9 cellular contexts compared by ENCODE assay signal in genomic region chr9:134644715-134645606, GRCh38. TPM values are rescaled to one million over a fixed set of nuclear protein-coding genes. Genes with fewer than 3 reads are reported as not detected.
DNase-seq lines count a peak whose midpoint lies in the region; ATAC-seq, FAIRE-seq and TF ChIP-seq lines count a peak whose summit lies in the region.
"Had no signal": no experiment of that assay in that cellular context is flagged by ENCODE, and none has a peak within 500 bp of the region (broad histone marks: within the 10 kb centered on the region; RNA-seq: fewer than 3 reads in every experiment).

No MANE protein-coding gene starts in this region.

- WGBS in pancreas, 2 donors = 19 to 24% methylated on average over 22 of the region's 22 CpGs

- peaks cover 3% of the 10 kb centered on the region; the same call in 1 of the 2 replicates for H3K27me3 ChIP-seq in BE2C
- H3K27me3 ChIP-seq in RWPE2 (ENCODE audit: insufficient read depth, poor library complexity, severe bottlenecking) = no peaks in the 10 kb centered on the region
- H3K27me3 ChIP-seq in pancreas = no peaks in the 10 kb centered on the region

- no peaks in the 10 kb centered on the region for H3K36me3 Mint-ChIP-seq in stimulated activated effector memory CD8-positive, alpha-beta T cell treated with anti-CD3 and anti-CD28 coated beads, Interleukin-12 subunit alpha, Interleukin-12 subunit beta, amount 100 ng/mL, for 72 hours

- DNase-seq in BE2C = peak; percentile 91
- peak; percentile 90 for DNase-seq in RWPE2 (ENCODE audit: low spot score)
- peak; percentile 99 for DNase-seq in fibroblast of the conjunctiva (ENCODE audit: low read depth)
- peak in 5 of 6 donors; percentile 16 to 72 (median 45) for DNase-seq in pancreas
- no peak for DNase-seq in stimulated activated effector memory CD8-positive, alpha-beta T cell treated with anti-CD3 and anti-CD28 coated beads, Interleukin-12 subunit alpha, Interleukin-12 subunit beta, amount 100 ng/mL, for 72 hours (ENCODE audit: low spot score in 2 of 2)
- DNase-seq in CD1c-positive myeloid dendritic cell (ENCODE audit: extremely low spot score) = no peak
- DNase-seq in OCI-M2 (lab: John Stamatoyannopoulos, UW; ENCODE audit: unreplicated experiment) = no peak

- H3K4me3 Mint-ChIP-seq in stimulated activated effector memory CD8-positive, alpha-beta T cell treated with anti-CD3 and anti-CD28 coated beads, Interleukin-12 subunit alpha, Interleukin-12 subunit beta, amount 100 ng/mL, for 72 hours = no peak overlapping the region

- ATAC-seq in RWPE2 (ENCODE audit: low read depth) (peak; percentile 67), pancreas (peak in 3 of 4 donors; percentile 16 to 31 (median 28)), GM18873 (IDR thresholded peaks at IDR 0.05; ENCODE audit: low FRiP score, unreplicated experiment) (no peak)
- no peak for ATAC-seq in stimulated activated effector memory CD8-positive, alpha-beta T cell treated with anti-CD3 and anti-CD28 coated beads, Interleukin-12 subunit alpha, Interleukin-12 subunit beta, amount 100 ng/mL, for 72 hours

- H3K27ac Mint-ChIP-seq in stimulated activated effector memory CD8-positive, alpha-beta T cell treated with anti-CD3 and anti-CD28 coated beads, Interleukin-12 subunit alpha, Interleukin-12 subunit beta, amount 100 ng/mL, for 72 hours = no peak overlapping the region

- H3K36me3 ChIP-seq in BE2C = no peaks in the 10 kb centered on the region
- peaks cover 24% of the 10 kb centered on the region for H3K36me3 ChIP-seq in RWPE2 (ENCODE audit: low read depth)
- no peaks in the 10 kb centered on the region for H3K36me3 ChIP-seq in pancreas

- peaks cover 26% of the 10 kb centered on the region for H3K4me1 ChIP-seq in BE2C
- H3K4me1 ChIP-seq in RWPE2 (ENCODE audit: insufficient read depth, poor library complexity, severe bottlenecking) = peaks cover 19% of the 10 kb centered on the region
- H3K4me1 ChIP-seq in pancreas = no peaks in the 10 kb centered on the region

- H3K4me1 Mint-ChIP-seq in stimulated activated effector memory CD8-positive, alpha-beta T cell treated with anti-CD3 and anti-CD28 coated beads, Interleukin-12 subunit alpha, Interleukin-12 subunit beta, amount 100 ng/mL, for 72 hours = peaks cover 51% of the 10 kb centered on the region

- H3K27ac ChIP-seq in RWPE2 (ENCODE audit: poor library complexity, severe bottlenecking) = peak overlapping the region; percentile 90
- no peak overlapping the region for H3K27ac ChIP-seq in pancreas

- TF ChIP-seq CTCF in BE2C (IDR thresholded peaks at IDR 0.05; ENCODE audit: low read depth, low read length) (no peak), RWPE2 (IDR thresholded peaks at IDR 0.05; ENCODE audit: poor library complexity, severe bottlenecking) (no peak), pancreas (IDR thresholded peaks at IDR 0.05) (no peak)

- intact Hi-C loops in pancreas (cut with DNase I) = no loop called here

- H3K9me3 Mint-ChIP-seq in stimulated activated effector memory CD8-positive, alpha-beta T cell treated with anti-CD3 and anti-CD28 coated beads, Interleukin-12 subunit alpha, Interleukin-12 subunit beta, amount 100 ng/mL, for 72 hours = no peaks in the 10 kb centered on the region

- FAIRE-seq in pancreas (lab: Jason Lieb, UNC) = no peak

- H3K9me3 ChIP-seq in BE2C (no peaks in the 10 kb centered on the region), RWPE2 (ENCODE audit: severe bottlenecking) (no peaks in the 10 kb centered on the region), pancreas (no peaks in the 10 kb centered on the region)

- H3K4me3 ChIP-seq in BE2C (ENCODE audit: low read depth, low read length) (peak overlapping the region; percentile 42), RWPE2 (ENCODE audit: severe bottlenecking) (peak overlapping the region; percentile 24), pancreas (peak overlapping the region in 1 of 4 donors; percentile 10)

RNA-seq across cellular contexts. Expression of gene COL5A1, which starts 3.4 kb away (rescaled TPM):
- polyA plus RNA-seq in BE2C (2012; ENCODE audit: insufficient read depth, insufficient read length, low read depth) = 2.0 TPM
- total RNA-seq in pancreas = 10 to 100 TPM in 2 of 6 donors, 1 to 10 TPM in 4; 1.2 to 62.8 (median 4.6) TPM
- polyA plus RNA-seq in pancreas = 1 to 10 TPM; 2.6 to 4.1 TPM
- total RNA-seq: activated CD8-positive, alpha-beta memory T cell treated with anti-CD3 and anti-CD28 coated beads for 36 hours had no signal

Comparison
In these comparisons a context has a peak if more than half of its experiments do, and no peak if none do; other contexts are left out.
1. DNase-seq: peak in BE2C (single experiment), RWPE2 (single experiment), fibroblast of the conjunctiva (single experiment) and pancreas (5 of 6); none in stimulated activated effector memory CD8-positive, alpha-beta T cell treated with anti-CD3 and anti-CD28 coated beads, Interleukin-12 subunit alpha, Interleukin-12 subunit beta, amount 100 ng/mL, for 72 hours (0 of 2), CD1c-positive myeloid dendritic cell (single experiment) and OCI-M2 (single experiment).
2. ATAC-seq: peak in RWPE2 (single experiment) and pancreas (3 of 4); none in stimulated activated effector memory CD8-positive, alpha-beta T cell treated with anti-CD3 and anti-CD28 coated beads, Interleukin-12 subunit alpha, Interleukin-12 subunit beta, amount 100 ng/mL, for 72 hours (single experiment) and GM18873 (single experiment).